8 cellular contexts compared by ENCODE assay signal in genomic region chr19:3500429-3501101, GRCh38. TPM values are rescaled to one million over a fixed set of nuclear protein-coding genes. Genes with fewer than 3 reads are reported as not detected.
DNase-seq lines count a peak whose midpoint lies in the region; ATAC-seq and TF ChIP-seq lines count a peak whose summit lies in the region.

DOHH (minus strand) TSS chr19:3500674; CDS start chr19:3496814, 3,860 bp downstream.

- H3K27me3 ChIP-seq in BE2C, result no peaks in the 10 kb centered on the region

- H3K9me3 Mint-ChIP-seq in activated CD4-positive, alpha-beta T cell treated with anti-CD3 and anti-CD28 coated beads, Interleukin-2, amount 10 ng/mL, durations not matched to agents 24 days and 14 days, result peaks cover 6% of the 10 kb centered on the region

- H3K27me3 Mint-ChIP-seq in activated CD4-positive, alpha-beta T cell treated with anti-CD3 and anti-CD28 coated beads, Interleukin-2, amount 10 ng/mL, durations not matched to agents 24 days and 14 days, result peaks cover 4% of the 10 kb centered on the region

- peaks cover 23% of the 10 kb centered on the region for H3K36me3 Mint-ChIP-seq in activated CD4-positive, alpha-beta T cell treated with anti-CD3 and anti-CD28 coated beads, Interleukin-2, amount 10 ng/mL, durations not matched to agents 24 days and 14 days (ENCODE audit: low read depth)

- H3K4me3 Mint-ChIP-seq in activated CD4-positive, alpha-beta T cell treated with anti-CD3 and anti-CD28 coated beads, Interleukin-2, amount 10 ng/mL, durations not matched to agents 24 days and 14 days, result peak within 1 kb of the TSS; percentile 96

- intact Hi-C loops in activated CD4-positive, alpha-beta T cell treated with anti-CD3 and anti-CD28 coated beads, Interleukin-2, amount 10 ng/mL, durations not matched to agents 24 days and 14 days (cut with micrococcal nuclease), result no loop called here
- intact Hi-C loops in left colon (cut with DNase I, micrococcal nuclease), result no loop called here

- H3K9me3 ChIP-seq in BE2C, result no peaks in the 10 kb centered on the region

- peak; percentile 95 for DNase-seq in BE2C
- DNase-seq in GM19240 (ENCODE audit: insufficient read length, low spot score), result peak; percentile 98
- DNase-seq in NCI-H526 treated with DMSO at 0.1 percent for 48 hours (lab: John Stamatoyannopoulos, UW), result peak; percentile 89
- DNase-seq in activated CD4-positive, alpha-beta T cell treated with anti-CD3 and anti-CD28 coated beads, Interleukin-2, amount 10 ng/mL, durations not matched to agents 24 days and 14 days, result peak; percentile 98
- DNase-seq in coronary artery (ENCODE audit: low spot score), result peak; percentile 96
- DNase-seq in left colon, result peak; percentile 96 to 97
- peak; percentile 98 for DNase-seq in stimulated activated CD4-positive, alpha-beta T cell treated with anti-CD3 and anti-CD28 coated beads, Interleukin-1b, Interleukin-23, amount 100 ng/mL, for 48 hours

- no peak for TF ChIP-seq CTCF in BE2C (IDR thresholded peaks at IDR 0.05; ENCODE audit: low read depth, low read length)
- no peak for TF ChIP-seq CTCF in coronary artery (IDR thresholded peaks at IDR 0.05)

- H3K4me1 Mint-ChIP-seq in activated CD4-positive, alpha-beta T cell treated with anti-CD3 and anti-CD28 coated beads, Interleukin-2, amount 10 ng/mL, durations not matched to agents 24 days and 14 days, result peaks cover 29% of the 10 kb centered on the region

- H3K27ac Mint-ChIP-seq in activated CD4-positive, alpha-beta T cell treated with anti-CD3 and anti-CD28 coated beads, Interleukin-2, amount 10 ng/mL, durations not matched to agents 24 days and 14 days, result peak within 1 kb of the TSS; percentile 99

- no peaks in the 10 kb centered on the region; the same call in none of the 2 replicates for H3K4me1 ChIP-seq in BE2C

- H3K4me3 ChIP-seq in BE2C (ENCODE audit: low read depth, low read length) (peak within 1 kb of the TSS; percentile 100), coronary artery (peak within 1 kb of the TSS; percentile 73)

- ATAC-seq in HG03460 (IDR thresholded peaks at IDR 0.05; ENCODE audit: unreplicated experiment), result peak; percentile 77
- ATAC-seq in left colon, result peak; percentile 91

- H3K27ac ChIP-seq in coronary artery, result peak within 1 kb of the TSS; percentile 64 to 91

- peaks cover 18% of the 10 kb centered on the region for H3K36me3 ChIP-seq in BE2C

RNA-seq across cellular contexts. Expression of gene DOHH, which starts in this region (rescaled TPM):
- 76.3 TPM for polyA plus RNA-seq in BE2C (2012; ENCODE audit: insufficient read depth, insufficient read length, low read depth)
- 21.5 and 24.4 TPM in 2 replicates for total RNA-seq in activated CD4-positive, alpha-beta T cell treated with anti-CD3 and anti-CD28 coated beads, Interleukin-2, amount 10 ng/mL, durations not matched to agents 24 days and 14 days
- total RNA-seq in left colon, result 10 to 100 TPM in 1 of 2 donors, 1 to 10 TPM in 1; 8.8 to 13.6 TPM

Comparison
In these comparisons a context has a peak if more than half of its experiments do, and no peak if none do; other contexts are left out.
1. Peak in every context shown above with its lines: DNase-seq, ATAC-seq, H3K4me3 ChIP-seq and H3K27ac ChIP-seq.